Comparison of ENCODE assay signal across 6 cellular contexts in genomic region chr1:205523261-205523890, GRCh38.
"Had no signal": no experiment of that assay in that cellular context is flagged by ENCODE, and none has a peak within 500 bp of the region (broad histone marks: within the 10 kb centered on the region; RNA-seq: fewer than 3 reads in every experiment).

No MANE protein-coding gene starts in this region.

- DNase-seq: activated gamma-delta T cell, upper lobe of right lung had no signal

- H3K27ac ChIP-seq: heart left ventricle, sigmoid colon, thyroid gland, upper lobe of right lung, VCaP had no signal
